1 cellular context compared by ENCODE assay signal in the genomic region with DNA sequence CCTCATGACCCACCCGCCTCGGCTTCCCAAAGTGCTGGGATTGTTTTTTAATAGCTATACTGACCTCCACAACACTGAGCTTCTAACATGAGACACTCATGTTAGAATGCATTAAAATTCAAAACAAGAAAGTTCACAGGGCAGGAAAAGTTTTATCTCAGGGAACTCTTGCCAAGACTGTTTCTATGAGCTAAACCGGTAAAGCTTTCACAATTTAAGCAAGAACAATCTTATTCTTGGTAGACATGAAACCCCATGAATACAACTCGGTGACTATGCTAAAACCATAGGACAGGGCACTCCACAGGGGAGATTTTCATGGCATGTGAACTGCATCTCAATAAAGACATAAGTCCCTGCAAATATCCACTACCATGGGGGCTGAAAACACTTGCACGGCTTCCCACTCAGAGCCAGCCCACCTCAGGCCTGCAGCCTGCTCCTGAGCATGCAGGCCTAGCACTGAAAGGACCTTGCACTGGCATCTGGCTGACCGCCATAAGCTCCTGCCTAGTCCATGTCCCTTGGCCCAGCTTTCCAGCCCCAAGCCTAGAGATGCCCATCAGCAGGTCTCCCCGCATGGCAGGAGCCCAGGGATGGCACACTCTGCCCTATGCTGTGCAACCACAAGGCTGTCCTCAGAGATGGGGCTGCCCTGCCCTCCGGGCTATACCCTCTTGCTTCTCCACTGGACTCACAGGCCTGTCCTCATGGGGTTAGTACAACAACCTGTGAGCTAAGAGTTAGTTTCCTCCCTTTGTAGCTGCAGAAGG.
TF ChIP-seq lines count a peak whose summit lies in the region.

No MANE protein-coding gene starts in this region.

TF ChIP-seq in endothelial cell of umbilical vein, 7 proteins besides CTCF, POLR2A, EP300 and RAD21 (continued from another document):
- TF ChIP-seq EZH2 (IDR thresholded peaks at IDR 0.05; ENCODE audit: borderline replicate concordance, low read depth, low read length, severe bottlenecking): no peak
- no peak for TF ChIP-seq FOS (IDR thresholded peaks at IDR 0.05; ENCODE audit: borderline replicate concordance, insufficient read depth, low read length)
- TF ChIP-seq JUN (IDR thresholded peaks at IDR 0.05; ENCODE audit: borderline replicate concordance, insufficient read depth, insufficient read length, low read depth): no peak
- TF ChIP-seq GATA2 (IDR thresholded peaks at IDR 0.05; ENCODE audit: insufficient read depth, insufficient read length, low read depth, low read length): no peak
- no peak for TF ChIP-seq MYC (IDR thresholded peaks at IDR 0.05; ENCODE audit: low read depth, low read length)
- TF ChIP-seq, protein P1, sequence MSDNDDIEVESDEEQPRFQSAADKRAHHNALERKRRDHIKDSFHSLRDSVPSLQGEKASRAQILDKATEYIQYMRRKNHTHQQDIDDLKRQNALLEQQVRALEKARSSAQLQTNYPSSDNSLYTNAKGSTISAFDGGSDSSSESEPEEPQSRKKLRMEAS (IDR thresholded peaks at IDR 0.05; ENCODE audit: insufficient read depth, insufficient read length): no peak
TF ChIP-seq in endothelial cell of umbilical vein: peak in this region for 0.
